In the genomic region with DNA sequence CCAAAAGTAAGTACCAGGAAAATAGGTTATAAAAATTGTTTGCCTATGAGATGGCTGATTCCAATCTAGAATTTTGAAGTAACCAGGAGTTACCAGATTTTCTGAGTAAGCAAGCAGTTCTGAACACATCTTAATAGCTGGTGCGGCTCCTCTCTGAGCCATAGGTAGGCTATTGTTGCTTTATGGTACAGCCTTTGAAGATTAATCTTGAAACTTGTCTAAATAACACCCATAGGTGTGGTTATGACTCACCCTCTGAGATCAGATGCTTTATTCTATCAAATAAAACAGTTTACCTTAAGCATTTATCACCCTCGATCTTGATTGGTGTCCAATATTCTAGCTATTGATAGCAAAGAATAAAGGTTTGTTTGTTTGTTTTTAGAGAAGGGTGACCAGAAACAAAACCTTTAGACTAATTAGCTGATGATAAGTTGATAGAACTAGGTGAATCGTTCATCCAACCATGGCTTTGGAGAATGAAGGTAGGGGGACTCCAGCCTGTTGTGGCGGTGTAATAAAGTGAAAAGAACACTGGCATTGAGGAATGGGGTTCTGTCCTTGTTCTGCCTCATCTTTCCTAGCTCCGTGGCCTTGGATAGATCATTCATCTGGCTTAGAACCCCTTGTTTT, we compare ENCODE assay signal across 13 cellular contexts.
DNase-seq lines count a peak whose midpoint lies in the region; ATAC-seq and TF ChIP-seq lines count a peak whose summit lies in the region.
"Had no signal": no experiment of that assay in that cellular context is flagged by ENCODE, and none has a peak within 500 bp of the region (broad histone marks: within the 10 kb centered on the region; RNA-seq: fewer than 3 reads in every experiment).

No MANE protein-coding gene starts in this region.

- in situ Hi-C loops in mammary epithelial cell (cut with MboI; ENCODE audit: low sequenced_read_pairs in 2 of 2), result no loop called here

- TF ChIP-seq CTCF in mammary epithelial cell (conservative IDR thresholded peaks at IDR 0.05 in 1 of 2, IDR thresholded peaks at IDR 0.05 in 1 of 2; ENCODE audit: extremely low read depth in 1 of 2, insufficient read depth in 1 of 2, low read depth in 1 of 2, low read length in 2 of 2), result no peak
- no peak for TF ChIP-seq CTCF in ascending aorta (IDR thresholded peaks at IDR 0.05)

- no peaks in the 10 kb centered on the region for H4K20me1 ChIP-seq in mammary epithelial cell (ENCODE audit: insufficient read depth, low read length)

- DNase-seq in mammary epithelial cell, result peak; percentile 58
- no peak for DNase-seq in ascending aorta (ENCODE audit: low spot score in 2 of 2)
- no peak for DNase-seq in left lobe of liver (ENCODE audit: low spot score)
- no peak for DNase-seq in MG63
- no peak for DNase-seq in NCI-H345 treated with DMSO at 0.1 percent for 48 hours (lab: John Stamatoyannopoulos, UW; ENCODE audit: unreplicated experiment)
- DNase-seq: GOT3, NCI-H2081, testis had no signal

- H3K27ac ChIP-seq in mammary epithelial cell (ENCODE audit: insufficient read depth, low read depth, low read length), result no peak overlapping the region
- H3K27ac ChIP-seq in ascending aorta, result no peak overlapping the region
- H3K27ac ChIP-seq: testis, VCaP had no signal

- H3K4me3 ChIP-seq in mammary epithelial cell (replicated peaks in 1 of 3; ENCODE audit: insufficient read depth in 1 of 3, low read depth in 2 of 3, low read length in 3 of 3) (no peak overlapping the region), ascending aorta (no peak overlapping the region), MG63 (no peak overlapping the region)
- H3K4me3 ChIP-seq: testis had no signal

- WGBS in mammary epithelial cell (ENCODE audit: low coverage, missing lambda C conversion rate), result 95% methylated on average over 5 of the region's 5 CpGs

- BruUV-seq in mammary epithelial cell (replicated peaks; lab: Mats Ljungman, UMichigan), result no TSS peak

- H2AFZ ChIP-seq in mammary epithelial cell (ENCODE audit: low read depth, low read length), result no peak overlapping the region

- H3K4me1 ChIP-seq in mammary epithelial cell (ENCODE audit: insufficient read depth, low read length) (no peaks in the 10 kb centered on the region), ascending aorta (no peaks in the 10 kb centered on the region)
- H3K4me1 ChIP-seq: testis had no signal

- H3K4me2 ChIP-seq in mammary epithelial cell (ENCODE audit: insufficient read depth, low read depth, low read length), result no peak overlapping the region

- H3K27me3 ChIP-seq in mammary epithelial cell (ENCODE audit: insufficient read depth, low read length), result no peaks in the 10 kb centered on the region
- no peaks in the 10 kb centered on the region for H3K27me3 ChIP-seq in ascending aorta
- H3K27me3 ChIP-seq in MG63, result no peaks in the 10 kb centered on the region
- H3K27me3 ChIP-seq: testis had no signal

- intact Hi-C loops in mammary epithelial cell (cut with micrococcal nuclease) (no loop called here), ascending aorta (cut with DNase I) (no loop called here)

- H3K9me3 ChIP-seq in mammary epithelial cell (replicated peaks; ENCODE audit: insufficient read depth, low read length), result no peaks in the 10 kb centered on the region
- no peaks in the 10 kb centered on the region for H3K9me3 ChIP-seq in ascending aorta
- no peaks in the 10 kb centered on the region for H3K9me3 ChIP-seq in MG63
- H3K9me3 ChIP-seq: testis had no signal

- H3K36me3 ChIP-seq in mammary epithelial cell (ENCODE audit: insufficient read depth, low read length) (no peaks in the 10 kb centered on the region), ascending aorta (no peaks in the 10 kb centered on the region), MG63 (no peaks in the 10 kb centered on the region)

- dilution Hi-C loops in mammary epithelial cell (cut with HindIII; ENCODE audit: low sequenced_read_pairs), result no loop called here

- no peak overlapping the region for H3K9ac ChIP-seq in mammary epithelial cell (ENCODE audit: insufficient read depth, low read length)

- H3K79me2 ChIP-seq in mammary epithelial cell (ENCODE audit: insufficient read depth, low read length), result peaks cover 4% of the 10 kb centered on the region

- TF ChIP-seq POLR2A in GM18505 (IDR thresholded peaks at IDR 0.05; ENCODE audit: borderline replicate concordance, extremely low read depth, insufficient read depth, insufficient read length), result no peak

- peak; percentile 94 for ATAC-seq in GM18505 (IDR thresholded peaks at IDR 0.05; ENCODE audit: unreplicated experiment)
- peak; percentile 53 for ATAC-seq in GM19397 (IDR thresholded peaks at IDR 0.05; ENCODE audit: unreplicated experiment)
- ATAC-seq in HG03139 (IDR thresholded peaks at IDR 0.05; ENCODE audit: unreplicated experiment), result peak; percentile 63
- no peak for ATAC-seq in left lobe of liver
- ATAC-seq: HepG2 had no signal

- CTCF ChIA-PET in mammary epithelial cell (lab: Charles Lee; ENCODE audit: low non-redundant PET), result no interaction called here
